8 cellular contexts compared by ENCODE assay signal in the genomic region with DNA sequence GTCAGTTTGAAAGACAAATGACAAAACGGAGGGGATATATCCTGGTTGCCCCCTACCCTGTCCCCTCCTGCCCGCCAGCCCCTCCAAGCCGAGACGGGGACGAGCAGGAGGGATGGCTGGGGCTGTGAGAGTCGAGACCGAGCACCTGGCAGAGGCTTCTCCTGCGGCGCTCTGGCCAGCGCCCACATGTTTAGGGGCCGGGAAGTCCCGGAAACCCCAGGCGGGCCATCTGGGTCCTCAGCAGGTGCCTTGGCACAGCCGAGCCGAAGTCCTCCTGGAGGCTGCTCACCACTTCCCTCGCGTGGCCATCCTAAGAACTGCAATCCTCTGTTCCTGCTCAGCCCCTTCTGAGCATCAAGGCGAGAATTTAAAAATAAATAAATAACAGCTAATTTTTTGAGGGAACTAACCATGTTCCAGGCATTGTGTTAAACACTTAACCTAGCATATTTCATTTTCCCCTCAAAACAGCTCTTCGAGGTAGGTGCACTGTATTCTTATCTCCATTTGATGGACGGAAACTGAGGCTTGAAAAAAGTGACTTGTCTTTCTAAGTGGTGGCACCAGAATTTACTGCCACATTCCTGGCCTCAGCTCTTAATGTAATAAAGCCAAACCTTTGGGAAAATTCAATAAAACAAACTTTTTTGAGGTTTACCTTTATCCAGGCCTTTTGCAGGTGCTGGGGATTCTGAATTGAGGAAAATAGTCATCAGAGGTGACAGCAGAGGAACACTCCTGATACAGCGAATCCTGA. TPM values are rescaled to one million over a fixed set of nuclear protein-coding genes. Genes with fewer than 3 reads are reported as not detected.
DNase-seq lines count a peak whose midpoint lies in the region; ATAC-seq and TF ChIP-seq lines count a peak whose summit lies in the region.

No MANE protein-coding gene starts in this region.

- peaks cover 28% of the 10 kb centered on the region for H3K4me1 ChIP-seq in suprapubic skin

- H3K9me3 ChIP-seq in suprapubic skin, result no peaks in the 10 kb centered on the region

- TF ChIP-seq POLR2A in Raji (IDR thresholded peaks at IDR 0.05; ENCODE audit: insufficient read depth, low read depth, low read length), result peak; percentile 44
- TF ChIP-seq POLR2A in suprapubic skin (IDR thresholded peaks at IDR 0.05), result no peak

- H3K36me3 ChIP-seq in suprapubic skin, result no peaks in the 10 kb centered on the region

- TF ChIP-seq CTCF in fibroblast of villous mesenchyme (IDR thresholded peaks at IDR 0.05; ENCODE audit: insufficient read depth, low read depth, low read length) (peak; percentile 97), suprapubic skin (IDR thresholded peaks at IDR 0.05) (peak; percentile 70 to 97)

- H3K4me3 ChIP-seq in fibroblast of villous mesenchyme (ENCODE audit: low read depth, low read length) (no peak overlapping the region), suprapubic skin (no peak overlapping the region)

- TF ChIP-seq EP300 in suprapubic skin (IDR thresholded peaks at IDR 0.05), result no peak

- no peaks in the 10 kb centered on the region for H3K27me3 ChIP-seq in suprapubic skin

- H3K27ac ChIP-seq in suprapubic skin, result no peak overlapping the region

- 11% methylated on average over 21 of the region's 21 CpGs for WGBS in suprapubic skin

- peak; percentile 63 for ATAC-seq in GM21619 (IDR thresholded peaks at IDR 0.05; ENCODE audit: unreplicated experiment)

- in situ Hi-C loops in Caki2 (cut with HindIII; ENCODE audit: low pct_unique_long_range_greater_than_20kb, low sequenced_read_pairs), result no loop called here

- DNase-seq in Caki2 (ENCODE audit: low read depth) (peak; percentile 41), LoVo (ENCODE audit: low spot score) (peak; percentile 80), fibroblast of villous mesenchyme (ENCODE audit: low read depth) (peak; percentile 67), nucleus accumbens (lab: John Stamatoyannopoulos, UW) (peak in 52 of 56 donors; percentile 12 to 87 (median 54)), suprapubic skin (ENCODE audit: low spot score in 2 of 2) (peak; percentile 81 to 87)
- peak; percentile 71 for DNase-seq in activated effector memory CD4-positive, alpha-beta T cell treated with Interleukin-2 at 50 U/mL for 16 hours

RNA-seq across cellular contexts. Expression of a gene that starts 3.5 kb away (rescaled TPM):
- total RNA-seq in Caki2 (2014; rRNA removed; shearing (Covaris generic); ENCODE audit: low replicate concordance), result 1.3 and 4.2 TPM in 2 replicates
- total RNA-seq in fibroblast of villous mesenchyme (0.32 and 0.86 TPM in 2 replicates), suprapubic skin (1 to 10 TPM; 2.8 to 8.2 (median 4.8) TPM)

RNA-seq across cellular contexts. Expression of a gene that starts 22.6 kb away (rescaled TPM):
- 16.2 and 25.6 TPM in 2 replicates for total RNA-seq in Caki2 (2014; rRNA removed; shearing (Covaris generic); ENCODE audit: low replicate concordance)
- total RNA-seq in fibroblast of villous mesenchyme (19.0 TPM in 2 replicates), suprapubic skin (100 to 1,000 TPM in 1 of 4 donors, 10 to 100 TPM in 3; 62.9 to 111 (median 83.5) TPM)
